ENCODE assay signal across 10 cellular contexts in genomic region chr2:231621051-231621879, GRCh38. TPM values are rescaled to one million over a fixed set of nuclear protein-coding genes. Genes with fewer than 3 reads are reported as not detected.
DNase-seq lines count a peak whose midpoint lies in the region; ATAC-seq and TF ChIP-seq lines count a peak whose summit lies in the region.
"Had no signal": no experiment of that assay in that cellular context is flagged by ENCODE, and none has a peak within 500 bp of the region (broad histone marks: within the 10 kb centered on the region; RNA-seq: fewer than 3 reads in every experiment).

No MANE protein-coding gene starts in this region.

- no peaks in the 10 kb centered on the region for H3K79me2 ChIP-seq in fibroblast of lung (ENCODE audit: control insufficient read depth, insufficient read depth, low read length)

- ATAC-seq in HG02938 (IDR thresholded peaks at IDR 0.05; ENCODE audit: unreplicated experiment), result no peak
- no peak for ATAC-seq in HG02870 (IDR thresholded peaks at IDR 0.05; ENCODE audit: unreplicated experiment)

- peaks cover 8% of the 10 kb centered on the region for H3K27me3 Mint-ChIP-seq in progenitor cell of endocrine pancreas

- H3K27ac Mint-ChIP-seq in progenitor cell of endocrine pancreas, result peak overlapping the region; percentile 83

- H4K20me1 ChIP-seq in fibroblast of lung (ENCODE audit: control insufficient read depth, extremely low read depth, insufficient read depth, low read length), result no peaks in the 10 kb centered on the region

- no peaks in the 10 kb centered on the region for H3K9me3 ChIP-seq in fibroblast of lung (ENCODE audit: control insufficient read depth, insufficient read depth, low read depth, low read length)

- H3K4me3 Mint-ChIP-seq in progenitor cell of endocrine pancreas (ENCODE audit: low read depth), result peak overlapping the region; percentile 40

- TF ChIP-seq CTCF in fibroblast of lung (conservative IDR thresholded peaks at IDR 0.05 in 1 of 2, IDR thresholded peaks at IDR 0.05 in 1 of 2; ENCODE audit: low read depth in 1 of 2, low read length in 2 of 2) (no peak), progenitor cell of endocrine pancreas (IDR thresholded peaks at IDR 0.05; ENCODE audit: unreplicated experiment) (no peak)

- no peak overlapping the region for H2AFZ ChIP-seq in fibroblast of lung (ENCODE audit: low read length)

- H3K27me3 ChIP-seq in fibroblast of lung (ENCODE audit: control insufficient read depth, insufficient read depth, low read length), result no peaks in the 10 kb centered on the region

- no peak overlapping the region for H3K4me3 ChIP-seq in fibroblast of lung (replicated peaks in 1 of 4; ENCODE audit: control extremely low read depth in 1 of 4, insufficient read depth in 1 of 4, low read depth in 3 of 4, low read length in 4 of 4)

- H3K27ac ChIP-seq in fibroblast of lung (ENCODE audit: insufficient read depth, low read length), result no peak overlapping the region

- H3K4me1 Mint-ChIP-seq in progenitor cell of endocrine pancreas (ENCODE audit: low read depth), result peaks cover 9% of the 10 kb centered on the region

- peak overlapping the region; percentile 15 for H3K4me2 ChIP-seq in fibroblast of lung (ENCODE audit: extremely low read depth, insufficient read depth, low read length)

- no peaks in the 10 kb centered on the region for H3K4me1 ChIP-seq in fibroblast of lung (ENCODE audit: control insufficient read depth, extremely low read depth, insufficient read depth, low read length)

- H3K36me3 Mint-ChIP-seq in progenitor cell of endocrine pancreas (ENCODE audit: insufficient read depth), result no peaks in the 10 kb centered on the region

- no peaks in the 10 kb centered on the region for H3K9me3 Mint-ChIP-seq in progenitor cell of endocrine pancreas (ENCODE audit: low read depth)

- H3K36me3 ChIP-seq in fibroblast of lung (ENCODE audit: control insufficient read depth, insufficient read depth, low read length), result no peaks in the 10 kb centered on the region

- H3K9ac ChIP-seq in fibroblast of lung (ENCODE audit: insufficient read depth, low read length), result no peak overlapping the region

- peak; percentile 77 for DNase-seq in DMS79 (lab: John Stamatoyannopoulos, UW)
- DNase-seq in NCI-H345 (lab: John Stamatoyannopoulos, UW), result peak; percentile 69
- no peak for DNase-seq in fibroblast of lung (ENCODE audit: low read depth in 2 of 2)
- no peak for DNase-seq in progenitor cell of endocrine pancreas (ENCODE audit: low spot score, unreplicated experiment)
- no peak for DNase-seq in cortex of kidney (lab: John Stamatoyannopoulos, UW)
- no peak for DNase-seq in T-helper 9 cell
- DNase-seq: NCI-H2171 treated with DMSO at 0.1 percent for 48 hours had no signal

RNA-seq across cellular contexts. Expression of gene TEX44, which starts 28.6 kb away (rescaled TPM):
- total RNA-seq in fibroblast of lung (not detected in 2 replicates), progenitor cell of endocrine pancreas (not detected in 2 replicates)
- polyA plus RNA-seq in fibroblast of lung, result not detected in 2 replicates
- not detected in 2 replicates for polyA plus RNA-seq in fibroblast of lung (2012)
- polyA minus RNA-seq in fibroblast of lung (ENCODE audit: low replicate concordance), result not detected in 2 replicates
- total RNA-seq: pulmonary artery endothelial cell had no signal

Comparison
In these comparisons a context has a peak if more than half of its experiments do, and no peak if none do; other contexts are left out.
1. DNase-seq: peak in DMS79 (single experiment) and NCI-H345 (single experiment); none in fibroblast of lung (0 of 2), progenitor cell of endocrine pancreas (single experiment), cortex of kidney (single experiment) and T-helper 9 cell (single experiment).